ENCODE assay signal across 19 cellular contexts in the genomic region with DNA sequence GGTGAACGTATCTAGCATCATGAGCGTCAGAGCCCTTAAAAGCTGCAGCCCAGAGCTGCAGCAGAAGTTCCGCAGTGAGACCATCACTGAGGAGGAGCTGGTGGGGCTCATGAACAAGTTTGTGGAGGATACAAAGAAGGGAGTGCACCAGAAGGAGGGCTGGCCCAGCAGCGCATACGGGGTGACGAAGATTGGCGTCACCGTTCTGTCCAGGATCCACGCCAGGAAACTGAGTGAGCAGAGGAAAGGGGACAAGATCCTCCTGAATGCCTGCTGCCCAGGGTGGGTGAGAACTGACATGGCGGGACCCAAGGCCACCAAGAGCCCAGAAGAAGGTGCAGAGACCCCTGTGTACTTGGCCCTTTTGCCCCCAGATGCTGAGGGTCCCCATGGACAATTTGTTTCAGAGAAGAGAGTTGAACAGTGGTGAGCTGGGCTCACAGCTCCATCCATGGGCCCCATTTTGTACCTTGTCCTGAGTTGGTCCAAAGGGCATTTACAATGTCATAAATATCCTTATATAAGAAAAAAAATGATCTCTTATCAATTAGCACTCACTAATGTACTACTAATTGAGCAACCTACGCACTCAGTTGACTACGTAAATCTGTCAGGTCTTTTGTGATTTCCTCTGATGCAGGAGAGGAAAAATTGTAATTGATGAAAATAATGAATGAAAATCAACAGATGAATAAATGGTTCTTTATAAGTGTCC. TPM values are rescaled to one million over a fixed set of nuclear protein-coding genes. Genes with fewer than 3 reads are reported as not detected.
A peak's percentile ranks its signal among the peaks of the same experiment; 100 is the strongest.
DNase-seq lines count a peak whose midpoint lies in the region; ATAC-seq and TF ChIP-seq lines count a peak whose summit lies in the region.
"Had no signal": no experiment of that assay in that cellular context is flagged by ENCODE, and none has a peak within 500 bp of the region (broad histone marks: within the 10 kb centered on the region; RNA-seq: fewer than 3 reads in every experiment).

No MANE protein-coding gene starts in this region.

- H3K4me1 Mint-ChIP-seq in GM23338, result peaks cover 48% of the 10 kb centered on the region

- H4K20me1 ChIP-seq in GM23338 (replicated peaks; ENCODE audit: insufficient read depth) (no peaks in the 10 kb centered on the region), PC-3 (ENCODE audit: low read length) (no peaks in the 10 kb centered on the region)
- H4K20me1 ChIP-seq: BLaER1 had no signal

- H3K4me2 ChIP-seq in GM23338 (peak overlapping the region; percentile 90), PC-3 (ENCODE audit: low read length) (peak overlapping the region; percentile 98; the same call in 1 of the 2 replicates), skeletal muscle satellite cell (ENCODE audit: low read length) (peak overlapping the region; percentile 11)

- H3K9me3 ChIP-seq in PC-3 (ENCODE audit: low read length) (peaks cover 16% of the 10 kb centered on the region), duodenal mucosa (ENCODE audit: control insufficient read depth in 1 of 2, low read length in 2 of 2) (peaks cover 4 to 6% of the 10 kb centered on the region in 2 donors), skeletal muscle satellite cell (replicated peaks; ENCODE audit: low read length) (peaks cover 6% of the 10 kb centered on the region), left ventricle myocardium inferior (replicated peaks) (peaks cover 5% of the 10 kb centered on the region)
- H3K9me3 ChIP-seq: lower lobe of right lung, thoracic aorta had no signal

- TF ChIP-seq CTCF in GM23338 (conservative IDR thresholded peaks at IDR 0.05; ENCODE audit: low read depth in 2 of 2) (no peak), PC-3 (conservative IDR thresholded peaks at IDR 0.05; ENCODE audit: low read depth, low read length) (no peak), left ventricle myocardium inferior (IDR thresholded peaks at IDR 0.05; ENCODE audit: borderline replicate concordance) (no peak)

- no peak overlapping the region for H3K27ac Mint-ChIP-seq in GM23338

- DNase-seq in GM23338 (ENCODE audit: low spot score) (no peak), PC-3 (no peak), left ventricle myocardium inferior (no peak), COLO668 (lab: John Stamatoyannopoulos, UW; ENCODE audit: unreplicated experiment) (no peak)
- DNase-seq in activated CD4-positive, CD25-positive, alpha-beta regulatory T cell (lab: John Stamatoyannopoulos, UW), result no peak
- DNase-seq: activated B cell treated with CpG ODN at 0.5 μM for 24 hours; activated effector memory CD4-positive, alpha-beta T cell treated with anti-CD3 and anti-CD28 coated beads, Interleukin-2, amount 50 U/mL, for 16 hours; cortex of kidney; KBM-7; lower lobe of right lung; MV-4-11; NCI-H1930; stimulated activated CD4-positive, alpha-beta T cell treated with anti-CD3 and anti-CD28 coated beads, Interleukin-4, amount 100 ng/mL, for 1 hour; T-helper 2 cell had no signal

- H3K9ac ChIP-seq in PC-3 (ENCODE audit: low read length) (no peak overlapping the region), duodenal mucosa (ENCODE audit: low read depth in 1 of 2, low read length in 2 of 2) (peak overlapping the region in 1 of 2 donors; percentile 67), skeletal muscle satellite cell (ENCODE audit: low read depth, low read length) (no peak overlapping the region)
- H3K9ac ChIP-seq: BLaER1 had no signal

- BruUV-seq in PC-3 (replicated peaks; lab: Mats Ljungman, UMichigan), result no TSS peak

- H3K27ac ChIP-seq in GM23338 (ENCODE audit: low read depth) (no peak overlapping the region), PC-3 (ENCODE audit: low read length) (no peak overlapping the region), duodenal mucosa (ENCODE audit: low read depth, low read length) (peak overlapping the region; percentile 59), left ventricle myocardium inferior (replicated peaks) (no peak overlapping the region)
- H3K27ac ChIP-seq: BLaER1, lower lobe of right lung, thoracic aorta had no signal

- no peaks in the 10 kb centered on the region; the same call in 1 of the 2 replicates for H3K27me3 ChIP-seq in GM23338 (ENCODE audit: insufficient read depth)
- H3K27me3 ChIP-seq in PC-3 (ENCODE audit: low read length), result no peaks in the 10 kb centered on the region
- H3K27me3 ChIP-seq in duodenal mucosa (ENCODE audit: control insufficient read depth in 1 of 2, insufficient read depth in 2 of 2, low read length in 2 of 2), result no peaks in the 10 kb centered on the region
- H3K27me3 ChIP-seq in skeletal muscle satellite cell (ENCODE audit: control insufficient read depth, insufficient read depth, low read length), result no peaks in the 10 kb centered on the region
- H3K27me3 ChIP-seq in left ventricle myocardium inferior (ENCODE audit: low read depth), result no peaks in the 10 kb centered on the region
- H3K27me3 ChIP-seq: BLaER1 had no signal

- H3K9me2 ChIP-seq in GM23338 (ENCODE audit: insufficient read depth) (no peaks in the 10 kb centered on the region), PC-3 (replicated peaks; ENCODE audit: low read length) (no peaks in the 10 kb centered on the region)

- ATAC-seq in GM23338 (no peak), PC-3 (no peak)

- intact Hi-C loops in PC-3 (cut with micrococcal nuclease), result no loop called here
- intact Hi-C loops in left ventricle myocardium inferior (cut with micrococcal nuclease), result no loop called here

- peak overlapping the region; percentile 78 for H3K4me3 ChIP-seq in GM23338
- H3K4me3 ChIP-seq in PC-3 (ENCODE audit: low read length), result no peak overlapping the region
- peak overlapping the region; percentile 87 to 95 for H3K4me3 ChIP-seq in duodenal mucosa (ENCODE audit: low read depth in 1 of 2, low read length in 2 of 2)
- no peak overlapping the region for H3K4me3 ChIP-seq in skeletal muscle satellite cell (ENCODE audit: low read length)
- H3K4me3 ChIP-seq in left ventricle myocardium inferior, result no peak overlapping the region
- H3K4me3 ChIP-seq: BLaER1, HAP-1, lower lobe of right lung, thoracic aorta had no signal

- POLR2A ChIA-PET in PC-3 (lab: Charles Lee; ENCODE audit: unreplicated experiment), result no interaction called here

- CTCF ChIA-PET in PC-3 (lab: Charles Lee), result no interaction called here

- peaks cover 15% of the 10 kb centered on the region for H3F3A ChIP-seq in GM23338 (replicated peaks; ENCODE audit: low read depth)
- H3F3A ChIP-seq in PC-3 (ENCODE audit: low read length, unreplicated experiment), result no peaks in the 10 kb centered on the region

- H3K27me3 Mint-ChIP-seq in GM23338 (ENCODE audit: insufficient read depth, low read depth, poor library complexity), result peaks cover 18% of the 10 kb centered on the region
- H3K27me3 Mint-ChIP-seq: activated B cell treated with CpG ODN at 0.5 μM for 24 hours had no signal

- H3K79me2 ChIP-seq in GM23338 (replicated peaks; ENCODE audit: insufficient read depth) (peaks cover 24% of the 10 kb centered on the region), PC-3 (ENCODE audit: low read length) (peaks cover 35% of the 10 kb centered on the region)

- H3K36me3 ChIP-seq in GM23338 (ENCODE audit: insufficient read depth) (peaks cover 20% of the 10 kb centered on the region), PC-3 (ENCODE audit: low read depth, low read length) (peaks cover 25% of the 10 kb centered on the region), duodenal mucosa (ENCODE audit: control insufficient read depth in 1 of 2, insufficient read depth in 2 of 2, low read length in 2 of 2) (peaks cover 12 to 22% of the 10 kb centered on the region in 2 donors), skeletal muscle satellite cell (ENCODE audit: insufficient read depth, low read length) (peaks cover 27% of the 10 kb centered on the region), left ventricle myocardium inferior (peaks cover 12% of the 10 kb centered on the region)

- H3K9me3 Mint-ChIP-seq in GM23338, result peaks cover 24% of the 10 kb centered on the region

- H3K36me3 Mint-ChIP-seq in GM23338 (ENCODE audit: low read depth), result peaks cover 47% of the 10 kb centered on the region

- peak overlapping the region; percentile 23; the same call in 1 of the 3 replicates for H3K4me3 Mint-ChIP-seq in GM23338

- H2AFZ ChIP-seq in GM23338 (no peak overlapping the region), PC-3 (ENCODE audit: low read length) (no peak overlapping the region)

- H3K4me1 ChIP-seq in GM23338 (ENCODE audit: insufficient read depth) (peaks cover 51% of the 10 kb centered on the region), PC-3 (ENCODE audit: insufficient read depth, low read length) (peaks cover 25% of the 10 kb centered on the region), duodenal mucosa (ENCODE audit: control insufficient read depth in 1 of 2, insufficient read depth in 2 of 2, low read length in 2 of 2) (peaks cover 32 to 53% of the 10 kb centered on the region in 2 donors), skeletal muscle satellite cell (ENCODE audit: control insufficient read depth, insufficient read depth, low read length) (peaks cover 24% of the 10 kb centered on the region), left ventricle myocardium inferior (peaks cover 42% of the 10 kb centered on the region)

TF ChIP-seq in GM23338, 12 proteins besides CTCF, POLR2A, EP300 and RAD21 (continues in another document):
- no peak for TF ChIP-seq EZH2phosphoT487 (IDR thresholded peaks at IDR 0.05; ENCODE audit: unreplicated experiment)

RNA-seq across cellular contexts. Expression of a gene that starts 2.8 kb away (rescaled TPM):
- total RNA-seq in GM23338 (2014; rRNA removed; shearing (Covaris generic)), result 487 and 499 TPM in 2 replicates
- polyA plus RNA-seq in GM23338 (2016; fragmentation: Nextera tagmentation; extraction: Ambion mirVana), result 273 and 285 TPM in 2 replicates
- 297 and 343 TPM in 2 replicates for total RNA-seq in PC-3 (2014; rRNA removed)
- total RNA-seq in skeletal muscle satellite cell (2012; rRNA removed), result 137 and 161 TPM in 2 replicates
- total RNA-seq in left ventricle myocardium inferior, result 28.1 TPM

RNA-seq across cellular contexts. Expression of a gene that starts 12.3 kb away (rescaled TPM):
- 33.8 and 45.1 TPM in 2 replicates for total RNA-seq in GM23338 (2014; rRNA removed; shearing (Covaris generic))
- 32.5 and 33.1 TPM in 2 replicates for polyA plus RNA-seq in GM23338 (2016; fragmentation: Nextera tagmentation; extraction: Ambion mirVana)
- total RNA-seq in PC-3 (2014; rRNA removed) (12.5 and 17.0 TPM in 2 replicates), left ventricle myocardium inferior (10.1 TPM)
- 10.0 and 14.2 TPM in 2 replicates for total RNA-seq in skeletal muscle satellite cell (2012; rRNA removed)

Comparison
In these comparisons a context has a peak if more than half of its experiments do, and no peak if none do; other contexts are left out.
1. H3K4me2 ChIP-seq: peak in every context shown above with its lines; median percentile 98 in PC-3; 90 in GM23338; 11 in skeletal muscle satellite cell.
2. H3K4me3 ChIP-seq: peak in GM23338 (single experiment) and duodenal mucosa (2 of 2); none in PC-3 (single experiment), skeletal muscle satellite cell (single experiment) and left ventricle myocardium inferior (single experiment).
3. RNA of a gene that starts 2.8 kb away (total RNA-seq): 487 to 499 TPM in GM23338 and 297 to 343 TPM in PC-3; 28.1 TPM in left ventricle myocardium inferior (single experiment); every median in the first group is over 10 times any median in the second.